Comparison of ENCODE assay signal across 11 cellular contexts in genomic region chr3:71051893-71052687, GRCh38.
DNase-seq lines count a peak whose midpoint lies in the region; ATAC-seq, FAIRE-seq and TF ChIP-seq lines count a peak whose summit lies in the region.
"Had no signal": no experiment of that assay in that cellular context is flagged by ENCODE, and none has a peak within 500 bp of the region (broad histone marks: within the 10 kb centered on the region; RNA-seq: fewer than 3 reads in every experiment).

No MANE protein-coding gene starts in this region.

- H3K27ac Mint-ChIP-seq in mesothelial cell of epicardium, result peak overlapping the region; percentile 91
- H3K27ac Mint-ChIP-seq in progenitor cell of endocrine pancreas, result no peak overlapping the region

- H3K9me3 Mint-ChIP-seq in mesothelial cell of epicardium (no peaks in the 10 kb centered on the region), progenitor cell of endocrine pancreas (ENCODE audit: low read depth) (no peaks in the 10 kb centered on the region)

- ATAC-seq in HG03460 (IDR thresholded peaks at IDR 0.05; ENCODE audit: unreplicated experiment), result no peak

- H3K36me3 ChIP-seq in HAP-1 (replicated peaks), result no peaks in the 10 kb centered on the region

- no peak overlapping the region for H3K4me3 ChIP-seq in AG10803 (ENCODE audit: low read length)
- H3K4me3 ChIP-seq in HAP-1, result no peak overlapping the region

- H3K4me1 Mint-ChIP-seq in mesothelial cell of epicardium (peaks cover 100% of the 10 kb centered on the region), progenitor cell of endocrine pancreas (ENCODE audit: low read depth) (peaks cover 91% of the 10 kb centered on the region)

- peaks cover 72% of the 10 kb centered on the region for H3K4me1 ChIP-seq in HAP-1

- no peaks in the 10 kb centered on the region for H3K27me3 ChIP-seq in HAP-1 (ENCODE audit: low read depth)

- TF ChIP-seq CTCF in AG10803 (conservative IDR thresholded peaks at IDR 0.05; ENCODE audit: low read length), result no peak
- no peak for TF ChIP-seq CTCF in mesothelial cell of epicardium (IDR thresholded peaks at IDR 0.05; ENCODE audit: unreplicated experiment)
- TF ChIP-seq CTCF in GM10248 (IDR thresholded peaks at IDR 0.05; ENCODE audit: control extremely low read depth, extremely low read depth, low read depth, missing control alignments), result no peak
- no peak for TF ChIP-seq CTCF in progenitor cell of endocrine pancreas (IDR thresholded peaks at IDR 0.05; ENCODE audit: unreplicated experiment)

- POLR2A ChIA-PET in GM10248 (lab: Yijun Ruan, JAX), result no interaction called here

- in situ Hi-C loops in HAP-1 (cut with MboI; ENCODE audit: low sequenced_read_pairs), result no loop called here

- H3K4me3 Mint-ChIP-seq in mesothelial cell of epicardium (no peak overlapping the region), progenitor cell of endocrine pancreas (ENCODE audit: low read depth) (no peak overlapping the region)

- peaks cover 6% of the 10 kb centered on the region for H3K36me3 Mint-ChIP-seq in mesothelial cell of epicardium
- peaks cover 28% of the 10 kb centered on the region for H3K36me3 Mint-ChIP-seq in progenitor cell of endocrine pancreas (ENCODE audit: insufficient read depth)

- H3K27me3 Mint-ChIP-seq in mesothelial cell of epicardium (ENCODE audit: low read depth), result no peaks in the 10 kb centered on the region
- H3K27me3 Mint-ChIP-seq in progenitor cell of endocrine pancreas, result no peaks in the 10 kb centered on the region

- CTCF ChIA-PET in GM10248 (lab: Yijun Ruan, JAX), result interaction anchor here (1.3 to 2.3 kb wide), 2 partner anchors 9 to 16 kb away, joined by 4 to 10 read pairs; no protein-coding TSS in a partner anchor

- peak; percentile 70 for DNase-seq in AG10803 (ENCODE audit: low read depth)
- DNase-seq in HTR-8/SVneo (ENCODE audit: insufficient read length, low spot score), result peak; percentile 56
- peak; percentile 81 for DNase-seq in amniotic epithelial cell (ENCODE audit: low read depth)
- no peak for DNase-seq in mesothelial cell of epicardium (ENCODE audit: low spot score in 2 of 2, unreplicated experiment in 2 of 2)
- no peak for DNase-seq in HAP-1 (ENCODE audit: low spot score in 2 of 2)
- no peak for DNase-seq in GM10248 (ENCODE audit: extremely low spot score)
- no peak for DNase-seq in progenitor cell of endocrine pancreas (ENCODE audit: low spot score, unreplicated experiment)
- DNase-seq: activated CD4-positive, alpha-beta T cell treated with anti-CD3 and anti-CD28 coated beads, Interleukin-2, amount 50 U/mL, for 4 hours; mesendoderm; NCI-H82 had no signal

- H3K9me3 ChIP-seq in HAP-1, result no peaks in the 10 kb centered on the region

- no peak for FAIRE-seq in HTR-8/SVneo (lab: Jason Lieb, UNC)

Comparison
In these comparisons a context has a peak if more than half of its experiments do, and no peak if none do; other contexts are left out.
1. DNase-seq: peak in AG10803 (single experiment), HTR-8/SVneo (single experiment) and amniotic epithelial cell (single experiment); none in mesothelial cell of epicardium (0 of 2), HAP-1 (0 of 2), GM10248 (single experiment) and progenitor cell of endocrine pancreas (single experiment).